8 cellular contexts compared by ENCODE assay signal in the genomic region with DNA sequence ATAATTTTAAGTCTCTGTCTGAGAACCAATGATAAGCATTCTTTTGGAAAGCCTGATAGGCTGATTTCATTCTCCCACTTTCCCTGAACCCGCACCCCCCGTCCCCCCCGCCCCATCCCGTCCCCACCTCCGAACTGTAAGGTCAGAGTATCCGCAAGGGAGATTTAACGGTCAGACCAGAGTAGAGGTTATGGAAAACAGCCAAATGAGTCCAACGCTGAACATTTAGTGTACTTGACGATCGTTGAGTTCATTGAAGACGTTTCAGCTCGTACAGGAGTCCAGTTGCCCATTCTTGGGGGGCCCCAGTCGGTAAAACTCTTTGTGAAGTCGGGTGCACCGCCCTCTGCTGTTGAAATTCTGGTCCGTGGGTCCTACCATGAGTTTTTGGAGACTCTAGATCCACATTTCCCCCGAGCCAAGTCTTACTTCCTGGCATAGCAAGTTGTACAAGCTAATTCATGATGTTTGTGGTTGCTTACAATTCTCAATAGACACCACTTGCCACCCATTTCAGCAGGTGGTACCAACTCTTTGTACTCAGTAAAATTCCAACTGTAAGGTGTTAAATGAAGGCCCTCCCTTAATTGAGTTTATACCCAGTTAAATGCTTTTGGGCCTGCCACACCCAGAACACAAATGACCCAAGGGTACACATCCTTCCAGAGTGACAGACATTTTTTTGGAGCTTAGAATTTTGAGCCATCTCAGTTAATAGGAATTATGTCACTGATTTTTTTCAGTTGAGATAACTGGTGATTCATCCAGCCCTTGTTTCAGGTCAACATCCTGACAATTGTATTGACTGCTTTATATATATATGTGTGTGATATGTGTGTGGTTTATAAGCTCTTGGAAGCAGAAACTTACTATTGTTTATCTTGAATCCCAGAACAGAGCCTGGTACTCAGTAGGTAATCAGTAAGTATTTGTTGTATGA.
DNase-seq lines count a peak whose midpoint lies in the region; ATAC-seq and TF ChIP-seq lines count a peak whose summit lies in the region.

No MANE protein-coding gene starts in this region.

- H3K36me3 ChIP-seq in Loucy (ENCODE audit: insufficient read depth, low read length), result no peaks in the 10 kb centered on the region

- no peaks in the 10 kb centered on the region for H3K9me2 ChIP-seq in Loucy (replicated peaks; ENCODE audit: low read depth, low read length)

- peaks cover 5% of the 10 kb centered on the region for H3K27me3 ChIP-seq in Loucy (ENCODE audit: insufficient read depth, low read length, poor library complexity, severe bottlenecking)

- H3F3A ChIP-seq in Loucy (ENCODE audit: low read depth), result 0 out of 2 replicates have a peak, but pooled peaks cover 3% of the 10 kb centered on the region

- peak overlapping the region; percentile 92 for H3K4me3 ChIP-seq in Loucy (ENCODE audit: low read length, poor library complexity, severe bottlenecking)

- H3K27ac ChIP-seq in VCaP, result peak overlapping the region; percentile 96

- peaks cover 58% of the 10 kb centered on the region for H4K20me1 ChIP-seq in Loucy (ENCODE audit: insufficient read depth, low read length, poor library complexity, severe bottlenecking)

- no peak for ATAC-seq in GM21723 (IDR thresholded peaks at IDR 0.05; ENCODE audit: unreplicated experiment)

- peak overlapping the region; percentile 86 for H3K4me2 ChIP-seq in Loucy (ENCODE audit: low read depth, low read length, poor library complexity, severe bottlenecking)

- H2AFZ ChIP-seq in Loucy (ENCODE audit: low read length), result no peak overlapping the region; the same call in 1 of the 2 replicates

- DNase-seq in DMS 273 (lab: John Stamatoyannopoulos, UW; ENCODE audit: unreplicated experiment), result peak; percentile 62
- DNase-seq in DMS 273 treated with DMSO at 0.1 percent for 48 hours (lab: John Stamatoyannopoulos, UW), result no peak
- DNase-seq in cerebellar cortex (ENCODE audit: low spot score), result peak; percentile 46
- peak; percentile 48 for DNase-seq in kidney glomerular epithelial cell (lab: John Stamatoyannopoulos, UW)
- peak; percentile 64 for DNase-seq in stimulated activated CD4-positive, alpha-beta T cell treated with anti-CD3 and anti-CD28 coated beads, Interleukin-15, amount 100 ng/mL, for 24 hours

- TF ChIP-seq CTCF in Loucy (conservative IDR thresholded peaks at IDR 0.05; ENCODE audit: low read length) (peak; percentile 73), VCaP (conservative IDR thresholded peaks at IDR 0.05) (peak; percentile 63)

- H3K4me1 ChIP-seq in Loucy (ENCODE audit: insufficient read depth, low read length, poor library complexity, severe bottlenecking), result peaks cover 48% of the 10 kb centered on the region

- H3K79me2 ChIP-seq in Loucy (ENCODE audit: insufficient read depth, low read length), result peaks cover 84% of the 10 kb centered on the region

- H3K9ac ChIP-seq in Loucy (ENCODE audit: low read depth, low read length, poor library complexity, severe bottlenecking), result peak overlapping the region; percentile 99

- no peaks in the 10 kb centered on the region for H3K9me3 ChIP-seq in Loucy (ENCODE audit: insufficient read depth, low read depth, low read length)
